1 cellular context compared by ENCODE assay signal in the genomic region with DNA sequence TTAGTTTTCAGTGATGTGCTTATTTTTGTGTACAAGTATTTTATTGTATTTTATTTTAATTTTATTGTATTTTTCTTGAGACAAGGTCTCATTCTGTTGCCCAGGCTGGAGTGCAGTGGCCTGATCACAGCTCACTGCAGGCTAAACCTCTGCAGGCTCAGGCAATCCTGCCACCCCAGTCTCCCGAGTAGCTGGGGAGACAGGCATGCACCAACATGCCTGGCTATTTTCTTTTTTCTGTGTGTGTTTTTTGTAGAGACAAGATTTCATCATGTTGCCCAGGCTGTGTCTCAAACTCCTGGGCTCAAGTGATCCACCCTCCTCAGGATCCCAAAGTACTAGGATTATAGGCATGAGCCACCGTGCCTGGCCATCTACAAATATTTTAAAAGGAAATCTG.
TF ChIP-seq lines count a peak whose summit lies in the region.

No MANE protein-coding gene starts in this region.

TF ChIP-seq in GM23338, 12 proteins besides CTCF, POLR2A, EP300 and RAD21 (continued from another document):
- TF ChIP-seq, protein P1, sequence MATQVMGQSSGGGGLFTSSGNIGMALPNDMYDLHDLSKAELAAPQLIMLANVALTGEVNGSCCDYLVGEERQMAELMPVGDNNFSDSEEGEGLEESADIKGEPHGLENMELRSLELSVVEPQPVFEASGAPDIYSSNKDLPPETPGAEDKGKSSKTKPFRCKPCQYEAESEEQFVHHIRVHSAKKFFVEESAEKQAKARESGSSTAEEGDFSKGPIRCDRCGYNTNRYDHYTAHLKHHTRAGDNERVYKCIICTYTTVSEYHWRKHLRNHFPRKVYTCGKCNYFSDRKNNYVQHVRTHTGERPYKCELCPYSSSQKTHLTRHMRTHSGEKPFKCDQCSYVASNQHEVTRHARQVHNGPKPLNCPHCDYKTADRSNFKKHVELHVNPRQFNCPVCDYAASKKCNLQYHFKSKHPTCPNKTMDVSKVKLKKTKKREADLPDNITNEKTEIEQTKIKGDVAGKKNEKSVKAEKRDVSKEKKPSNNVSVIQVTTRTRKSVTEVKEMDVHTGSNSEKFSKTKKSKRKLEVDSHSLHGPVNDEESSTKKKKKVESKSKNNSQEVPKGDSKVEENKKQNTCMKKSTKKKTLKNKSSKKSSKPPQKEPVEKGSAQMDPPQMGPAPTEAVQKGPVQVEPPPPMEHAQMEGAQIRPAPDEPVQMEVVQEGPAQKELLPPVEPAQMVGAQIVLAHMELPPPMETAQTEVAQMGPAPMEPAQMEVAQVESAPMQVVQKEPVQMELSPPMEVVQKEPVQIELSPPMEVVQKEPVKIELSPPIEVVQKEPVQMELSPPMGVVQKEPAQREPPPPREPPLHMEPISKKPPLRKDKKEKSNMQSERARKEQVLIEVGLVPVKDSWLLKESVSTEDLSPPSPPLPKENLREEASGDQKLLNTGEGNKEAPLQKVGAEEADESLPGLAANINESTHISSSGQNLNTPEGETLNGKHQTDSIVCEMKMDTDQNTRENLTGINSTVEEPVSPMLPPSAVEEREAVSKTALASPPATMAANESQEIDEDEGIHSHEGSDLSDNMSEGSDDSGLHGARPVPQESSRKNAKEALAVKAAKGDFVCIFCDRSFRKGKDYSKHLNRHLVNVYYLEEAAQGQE (IDR thresholded peaks at IDR 0.05; ENCODE audit: unreplicated experiment): no peak
- TF ChIP-seq NANOG (IDR thresholded peaks at IDR 0.05; ENCODE audit: borderline replicate concordance) (no peak), STAT1 (IDR thresholded peaks at IDR 0.05; ENCODE audit: unreplicated experiment) (no peak), ZNF114 (CRISPR knock-in tag; IDR thresholded peaks at IDR 0.05) (no peak), EZH2phosphoT487 (IDR thresholded peaks at IDR 0.05; ENCODE audit: unreplicated experiment) (no peak), POLR2AphosphoS5 (IDR thresholded peaks at IDR 0.05; ENCODE audit: low read depth) (no peak)
- TF ChIP-seq, protein P2, sequence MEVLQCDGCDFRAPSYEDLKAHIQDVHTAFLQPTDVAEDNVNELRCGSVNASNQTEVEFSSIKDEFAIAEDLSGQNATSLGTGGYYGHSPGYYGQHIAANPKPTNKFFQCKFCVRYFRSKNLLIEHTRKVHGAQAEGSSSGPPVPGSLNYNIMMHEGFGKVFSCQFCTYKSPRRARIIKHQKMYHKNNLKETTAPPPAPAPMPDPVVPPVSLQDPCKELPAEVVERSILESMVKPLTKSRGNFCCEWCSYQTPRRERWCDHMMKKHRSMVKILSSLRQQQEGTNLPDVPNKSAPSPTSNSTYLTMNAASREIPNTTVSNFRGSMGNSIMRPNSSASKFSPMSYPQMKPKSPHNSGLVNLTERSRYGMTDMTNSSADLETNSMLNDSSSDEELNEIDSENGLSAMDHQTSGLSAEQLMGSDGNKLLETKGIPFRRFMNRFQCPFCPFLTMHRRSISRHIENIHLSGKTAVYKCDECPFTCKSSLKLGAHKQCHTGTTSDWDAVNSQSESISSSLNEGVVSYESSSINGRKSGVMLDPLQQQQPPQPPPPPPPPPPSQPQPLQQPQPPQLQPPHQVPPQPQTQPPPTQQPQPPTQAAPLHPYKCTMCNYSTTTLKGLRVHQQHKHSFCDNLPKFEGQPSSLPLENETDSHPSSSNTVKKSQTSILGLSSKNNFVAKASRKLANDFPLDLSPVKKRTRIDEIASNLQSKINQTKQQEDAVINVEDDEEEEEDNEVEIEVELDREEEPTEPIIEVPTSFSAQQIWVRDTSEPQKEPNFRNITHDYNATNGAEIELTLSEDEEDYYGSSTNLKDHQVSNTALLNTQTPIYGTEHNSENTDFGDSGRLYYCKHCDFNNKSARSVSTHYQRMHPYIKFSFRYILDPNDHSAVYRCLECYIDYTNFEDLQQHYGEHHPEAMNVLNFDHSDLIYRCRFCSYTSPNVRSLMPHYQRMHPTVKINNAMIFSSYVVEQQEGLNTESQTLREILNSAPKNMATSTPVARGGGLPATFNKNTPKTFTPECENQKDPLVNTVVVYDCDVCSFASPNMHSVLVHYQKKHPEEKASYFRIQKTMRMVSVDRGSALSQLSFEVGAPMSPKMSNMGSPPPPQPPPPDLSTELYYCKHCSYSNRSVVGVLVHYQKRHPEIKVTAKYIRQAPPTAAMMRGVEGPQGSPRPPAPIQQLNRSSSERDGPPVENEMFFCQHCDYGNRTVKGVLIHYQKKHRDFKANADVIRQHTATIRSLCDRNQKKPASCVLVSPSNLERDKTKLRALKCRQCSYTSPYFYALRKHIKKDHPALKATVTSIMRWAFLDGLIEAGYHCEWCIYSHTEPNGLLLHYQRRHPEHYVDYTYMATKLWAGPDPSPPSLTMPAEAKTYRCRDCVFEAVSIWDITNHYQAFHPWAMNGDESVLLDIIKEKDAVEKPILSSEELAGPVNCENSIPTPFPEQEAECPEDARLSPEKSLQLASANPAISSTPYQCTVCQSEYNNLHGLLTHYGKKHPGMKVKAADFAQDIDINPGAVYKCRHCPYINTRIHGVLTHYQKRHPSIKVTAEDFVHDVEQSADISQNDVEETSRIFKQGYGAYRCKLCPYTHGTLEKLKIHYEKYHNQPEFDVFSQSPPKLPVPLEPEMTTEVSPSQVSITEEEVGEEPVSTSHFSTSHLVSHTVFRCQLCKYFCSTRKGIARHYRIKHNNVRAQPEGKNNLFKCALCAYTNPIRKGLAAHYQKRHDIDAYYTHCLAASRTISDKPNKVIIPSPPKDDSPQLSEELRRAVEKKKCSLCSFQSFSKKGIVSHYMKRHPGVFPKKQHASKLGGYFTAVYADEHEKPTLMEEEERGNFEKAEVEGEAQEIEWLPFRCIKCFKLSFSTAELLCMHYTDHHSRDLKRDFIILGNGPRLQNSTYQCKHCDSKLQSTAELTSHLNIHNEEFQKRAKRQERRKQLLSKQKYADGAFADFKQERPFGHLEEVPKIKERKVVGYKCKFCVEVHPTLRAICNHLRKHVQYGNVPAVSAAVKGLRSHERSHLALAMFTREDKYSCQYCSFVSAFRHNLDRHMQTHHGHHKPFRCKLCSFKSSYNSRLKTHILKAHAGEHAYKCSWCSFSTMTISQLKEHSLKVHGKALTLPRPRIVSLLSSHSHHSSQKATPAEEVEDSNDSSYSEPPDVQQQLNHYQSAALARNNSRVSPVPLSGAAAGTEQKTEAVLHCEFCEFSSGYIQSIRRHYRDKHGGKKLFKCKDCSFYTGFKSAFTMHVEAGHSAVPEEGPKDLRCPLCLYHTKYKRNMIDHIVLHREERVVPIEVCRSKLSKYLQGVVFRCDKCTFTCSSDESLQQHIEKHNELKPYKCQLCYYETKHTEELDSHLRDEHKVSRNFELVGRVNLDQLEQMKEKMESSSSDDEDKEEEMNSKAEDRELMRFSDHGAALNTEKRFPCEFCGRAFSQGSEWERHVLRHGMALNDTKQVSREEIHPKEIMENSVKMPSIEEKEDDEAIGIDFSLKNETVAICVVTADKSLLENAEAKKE (CRISPR knock-in tag; IDR thresholded peaks at IDR 0.05): no peak
